Comparison of ENCODE assay signal across 11 cellular contexts in the genomic region with DNA sequence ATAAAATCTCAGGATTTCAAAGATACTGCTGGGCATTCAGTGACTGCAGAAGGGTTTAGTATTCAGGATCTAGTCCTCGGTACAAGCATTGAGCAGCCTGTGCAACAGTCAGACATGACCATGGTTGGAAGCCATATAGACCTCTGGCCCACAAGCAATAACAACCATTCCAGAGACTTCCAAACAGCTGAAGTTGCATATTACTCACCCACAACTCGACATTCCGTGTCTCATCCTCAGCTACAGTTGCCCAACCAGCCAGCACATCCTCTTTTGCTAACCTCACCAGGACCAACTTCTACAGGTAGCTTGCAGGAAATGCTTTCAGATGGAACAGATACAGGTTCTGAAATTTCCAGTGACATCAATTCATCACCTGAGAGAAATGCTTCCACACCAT.
"Had no signal": no experiment of that assay in that cellular context is flagged by ENCODE, and none has a peak within 500 bp of the region (broad histone marks: within the 10 kb centered on the region; RNA-seq: fewer than 3 reads in every experiment).

No MANE protein-coding gene starts in this region.

- H3K4me3 Mint-ChIP-seq: stimulated activated naive CD8-positive, alpha-beta T cell treated with anti-CD3 and anti-CD28 coated beads, Interleukin-15, Interleukin-2, amounts not matched to agents 100 ng/mL and 50 ng/mL, for 24 hours had no signal

- ATAC-seq: left lobe of liver had no signal

- H3K9me3 ChIP-seq: ovary, thoracic aorta had no signal

- DNase-seq: activated CD4-positive, alpha-beta T cell treated with anti-CD3 and anti-CD28 coated beads for 1 hour; activated CD4-positive, alpha-beta T cell treated with anti-CD3 and anti-CD28 coated beads, Interleukin-2, amount 50 U/mL, for 48 hours; activated gamma-delta T cell; activated T-cell treated with anti-CD3 and anti-CD28 coated beads, Interleukin-2, amount 50 U/mL, for 48 hours; effector CD4-positive, alpha-beta T cell; ovary; stimulated activated CD4-positive, alpha-beta T cell treated with anti-CD3 and anti-CD28 coated beads, Interleukin-4, amount 100 ng/mL, for 1 hour had no signal

- H3K27ac ChIP-seq: coronary artery, ovary, thoracic aorta had no signal

- H3K27ac Mint-ChIP-seq: stimulated activated naive CD8-positive, alpha-beta T cell treated with anti-CD3 and anti-CD28 coated beads, Interleukin-15, Interleukin-2, amounts not matched to agents 100 ng/mL and 50 ng/mL, for 24 hours had no signal

- H3K27me3 ChIP-seq: ovary had no signal

- H3K4me3 ChIP-seq: coronary artery, ovary, thoracic aorta had no signal

- H3K36me3 ChIP-seq: ovary, thoracic aorta had no signal

- H3K9me3 Mint-ChIP-seq: stimulated activated naive CD8-positive, alpha-beta T cell treated with anti-CD3 and anti-CD28 coated beads, Interleukin-15, Interleukin-2, amounts not matched to agents 100 ng/mL and 50 ng/mL, for 24 hours had no signal
